8 cellular contexts compared by ENCODE assay signal in genomic region chr22:31944700-31945477, GRCh38. TPM values are rescaled to one million over a fixed set of nuclear protein-coding genes. Genes with fewer than 3 reads are reported as not detected.
DNase-seq lines count a peak whose midpoint lies in the region; ATAC-seq and TF ChIP-seq lines count a peak whose summit lies in the region.

No MANE protein-coding gene starts in this region.

- POLR2A ChIA-PET in CD8-positive, alpha-beta memory T cell (lab: Charles Lee), result interaction anchor here (1.8 to 3.9 kb wide), 2 partner anchors 268 to 283 kb away, joined by 4 to 16 read pairs; partner anchors contain the start of gene PISD
- POLR2A ChIA-PET in activated CD8-positive, alpha-beta T cell treated with anti-CD3 and anti-CD28 coated beads, Interleukin-2, amount 10 ng/mL, durations not matched to agents 7 days and 5 days (lab: Charles Lee), result no interaction called here

- H3K4me1 Mint-ChIP-seq in CD8-positive, alpha-beta memory T cell, result peaks cover 11 to 13% (median 13%) of the 10 kb centered on the region in 3 donors
- H3K4me1 Mint-ChIP-seq in activated CD8-positive, alpha-beta T cell treated with anti-CD3 and anti-CD28 coated beads, Interleukin-2, amount 10 ng/mL, durations not matched to agents 7 days and 5 days (ENCODE audit: low read depth), result peaks cover 39% of the 10 kb centered on the region
- H3K4me1 Mint-ChIP-seq in nephron progenitor cell, result peaks cover 15% of the 10 kb centered on the region

- peak overlapping the region in 3 of 7 donors; percentile 52 to 76 (median 65) for H3K4me3 Mint-ChIP-seq in CD8-positive, alpha-beta memory T cell
- H3K4me3 Mint-ChIP-seq in activated CD8-positive, alpha-beta T cell treated with anti-CD3 and anti-CD28 coated beads, Interleukin-2, amount 10 ng/mL, durations not matched to agents 7 days and 5 days, result peak overlapping the region; percentile 52
- peak overlapping the region; percentile 64 for H3K4me3 Mint-ChIP-seq in nephron progenitor cell

- no peaks in the 10 kb centered on the region for H3K36me3 ChIP-seq in CD8-positive, alpha-beta memory T cell (ENCODE audit: insufficient read depth, low read length)
- H3K36me3 ChIP-seq in HUES48 (ENCODE audit: control insufficient read depth, insufficient read depth, low read length) (peaks cover 45% of the 10 kb centered on the region), fibroblast of lung (ENCODE audit: control insufficient read depth, insufficient read depth, low read length) (peaks cover 2% of the 10 kb centered on the region), upper lobe of right lung (peaks cover 13% of the 10 kb centered on the region)

- CTCF ChIA-PET in CD8-positive, alpha-beta memory T cell (lab: Charles Lee), result interaction anchor here (1.4 to 2.1 kb wide), 5 partner anchors 12 to 281 kb away, joined by 3 to 9 read pairs (median 5); partner anchors contain the start of gene DEPDC5
- CTCF ChIA-PET in activated CD8-positive, alpha-beta T cell treated with anti-CD3 and anti-CD28 coated beads, Interleukin-2, amount 10 ng/mL, durations not matched to agents 7 days and 5 days (lab: Charles Lee), result interaction anchor here (2.2 to 7.2 kb wide), 2 partner anchors 25 to 281 kb away, joined by 12 to 89 read pairs; partner anchors contain the start of gene PISD

- intact Hi-C loops in upper lobe of right lung (cut with DNase I), result no loop called here

- H3K27me3 ChIP-seq in CD8-positive, alpha-beta memory T cell (ENCODE audit: insufficient read depth, low read length, poor library complexity, severe bottlenecking), result no peaks in the 10 kb centered on the region
- no peaks in the 10 kb centered on the region; the same call in 1 of the 2 replicates for H3K27me3 ChIP-seq in HUES48 (ENCODE audit: control insufficient read depth, insufficient read depth, low read length)
- H3K27me3 ChIP-seq in fibroblast of lung (ENCODE audit: control insufficient read depth, insufficient read depth, low read length), result no peaks in the 10 kb centered on the region
- H3K27me3 ChIP-seq in upper lobe of right lung, result no peaks in the 10 kb centered on the region

- H3K36me3 Mint-ChIP-seq in CD8-positive, alpha-beta memory T cell, result peaks cover 0 to 23% (median 3%) of the 10 kb centered on the region in 3 donors
- peaks cover 26% of the 10 kb centered on the region for H3K36me3 Mint-ChIP-seq in activated CD8-positive, alpha-beta T cell treated with anti-CD3 and anti-CD28 coated beads, Interleukin-2, amount 10 ng/mL, durations not matched to agents 7 days and 5 days (ENCODE audit: low read depth)
- H3K36me3 Mint-ChIP-seq in nephron progenitor cell (ENCODE audit: low read depth), result peaks cover 24% of the 10 kb centered on the region

- peak overlapping the region; percentile 96 for H3K9ac ChIP-seq in HUES48 (ENCODE audit: low read depth, low read length)
- H3K9ac ChIP-seq in fibroblast of lung (ENCODE audit: insufficient read depth, low read length), result peak overlapping the region; percentile 94

- peaks cover 24% of the 10 kb centered on the region for H3K4me1 ChIP-seq in CD8-positive, alpha-beta memory T cell (ENCODE audit: insufficient read depth, low read length)
- H3K4me1 ChIP-seq in HUES48 (ENCODE audit: control insufficient read depth, insufficient read depth, low read length), result peaks cover 21% of the 10 kb centered on the region
- peaks cover 7% of the 10 kb centered on the region for H3K4me1 ChIP-seq in fibroblast of lung (ENCODE audit: control insufficient read depth, extremely low read depth, insufficient read depth, low read length)
- H3K4me1 ChIP-seq in upper lobe of right lung, result peaks cover 36% of the 10 kb centered on the region

- H3K4me3 ChIP-seq in CD8-positive, alpha-beta memory T cell (ENCODE audit: low read length), result peak overlapping the region; percentile 69
- H3K4me3 ChIP-seq in HUES48 (ENCODE audit: low read depth, low read length) (peak overlapping the region; percentile 80), fibroblast of lung (replicated peaks in 1 of 4; ENCODE audit: control extremely low read depth in 1 of 4, insufficient read depth in 1 of 4, low read depth in 3 of 4, low read length in 4 of 4) (peak overlapping the region; percentile 95 to 99 (median 96)), upper lobe of right lung (peak overlapping the region; percentile 93)

- H4K20me1 ChIP-seq in fibroblast of lung (ENCODE audit: control insufficient read depth, extremely low read depth, insufficient read depth, low read length), result peaks cover 2% of the 10 kb centered on the region

- no peaks in the 10 kb centered on the region for H3K27me3 Mint-ChIP-seq in CD8-positive, alpha-beta memory T cell
- H3K27me3 Mint-ChIP-seq in activated CD8-positive, alpha-beta T cell treated with anti-CD3 and anti-CD28 coated beads, Interleukin-2, amount 10 ng/mL, durations not matched to agents 7 days and 5 days (ENCODE audit: low read depth), result no peaks in the 10 kb centered on the region
- peaks cover 6% of the 10 kb centered on the region for H3K27me3 Mint-ChIP-seq in nephron progenitor cell (ENCODE audit: low read depth, poor library complexity)

- peak in 1 of 2 donors; percentile 17 for TF ChIP-seq CTCF in fibroblast of lung (conservative IDR thresholded peaks at IDR 0.05 in 1 of 2, IDR thresholded peaks at IDR 0.05 in 1 of 2; ENCODE audit: low read depth in 1 of 2, low read length in 2 of 2)
- TF ChIP-seq CTCF in nephron progenitor cell (IDR thresholded peaks at IDR 0.05), result no peak
- TF ChIP-seq CTCF in upper lobe of right lung (IDR thresholded peaks at IDR 0.05), result peak; percentile 10

- H3K79me2 ChIP-seq in fibroblast of lung (ENCODE audit: control insufficient read depth, insufficient read depth, low read length), result peaks cover 54% of the 10 kb centered on the region

- H3K27ac Mint-ChIP-seq in CD8-positive, alpha-beta memory T cell, result peak overlapping the region in 2 of 8 donors; percentile 29 to 82
- H3K27ac Mint-ChIP-seq in activated CD8-positive, alpha-beta T cell treated with anti-CD3 and anti-CD28 coated beads, Interleukin-2, amount 10 ng/mL, durations not matched to agents 7 days and 5 days, result peak overlapping the region; percentile 49
- H3K27ac Mint-ChIP-seq in nephron progenitor cell, result no peak overlapping the region

- peak overlapping the region; percentile 89 for H3K27ac ChIP-seq in CD8-positive, alpha-beta memory T cell (ENCODE audit: low read depth, low read length)
- H3K27ac ChIP-seq in HUES48 (ENCODE audit: low read depth, low read length) (peak overlapping the region; percentile 97), fibroblast of lung (ENCODE audit: insufficient read depth, low read length) (peak overlapping the region; percentile 89), upper lobe of right lung (peak overlapping the region; percentile 94)

- DNase-seq in CD8-positive, alpha-beta memory T cell, result peak in 4 of 5 donors; percentile 28 to 70 (median 43)
- peak; percentile 37 for DNase-seq in activated CD8-positive, alpha-beta T cell treated with anti-CD3 and anti-CD28 coated beads, Interleukin-2, amount 10 ng/mL, durations not matched to agents 7 days and 5 days
- peak in 1 of 2 donors; percentile 12 for DNase-seq in fibroblast of lung (ENCODE audit: low read depth in 2 of 2)
- peak; percentile 33 for DNase-seq in nephron progenitor cell
- DNase-seq in upper lobe of right lung, result peak; percentile 83
- DNase-seq in NOMO-1 treated with dmso at 0.1 percent for 144 hours (lab: John Stamatoyannopoulos, UW; ENCODE audit: unreplicated experiment), result no peak

- no peaks in the 10 kb centered on the region for H3K9me3 ChIP-seq in CD8-positive, alpha-beta memory T cell (ENCODE audit: low read length)
- H3K9me3 ChIP-seq in HUES48 (ENCODE audit: control insufficient read depth, insufficient read depth, low read length) (no peaks in the 10 kb centered on the region), fibroblast of lung (ENCODE audit: control insufficient read depth, insufficient read depth, low read depth, low read length) (no peaks in the 10 kb centered on the region), upper lobe of right lung (no peaks in the 10 kb centered on the region)

- H3K9me3 Mint-ChIP-seq in CD8-positive, alpha-beta memory T cell, result no peaks in the 10 kb centered on the region
- H3K9me3 Mint-ChIP-seq in activated CD8-positive, alpha-beta T cell treated with anti-CD3 and anti-CD28 coated beads, Interleukin-2, amount 10 ng/mL, durations not matched to agents 7 days and 5 days (ENCODE audit: insufficient read depth), result no peaks in the 10 kb centered on the region
- H3K9me3 Mint-ChIP-seq in nephron progenitor cell, result no peaks in the 10 kb centered on the region

- H2AFZ ChIP-seq in fibroblast of lung (ENCODE audit: low read length), result peak overlapping the region; percentile 47

- ATAC-seq in GM21381 (IDR thresholded peaks at IDR 0.05; ENCODE audit: unreplicated experiment) (peak; percentile 25), upper lobe of right lung (peak; percentile 44)
- ATAC-seq in activated CD8-positive, alpha-beta T cell treated with anti-CD3 and anti-CD28 coated beads, Interleukin-2, amount 10 ng/mL, durations not matched to agents 7 days and 5 days, result peak; percentile 31

- H3K4me2 ChIP-seq in fibroblast of lung (ENCODE audit: extremely low read depth, insufficient read depth, low read length), result peak overlapping the region; percentile 98

RNA-seq across cellular contexts. Expression of gene YWHAH, which starts 0.6 kb away (rescaled TPM):
- total RNA-seq in CD8-positive, alpha-beta memory T cell, result 100 to 1,000 TPM; 185 to 198 TPM
- polyA plus RNA-seq in CD8-positive, alpha-beta memory T cell, result 113 TPM
- 100 to 1,000 TPM; 248 to 251 TPM for total RNA-seq in activated CD8-positive, alpha-beta T cell treated with anti-CD3 and anti-CD28 coated beads, Interleukin-2, amount 10 ng/mL, durations not matched to agents 7 days and 5 days
- total RNA-seq in fibroblast of lung (63.4 and 77.5 TPM in 2 replicates), upper lobe of right lung (154 TPM)
- polyA plus RNA-seq in fibroblast of lung, result 233 and 250 TPM in 2 replicates
- 179 and 182 TPM in 2 replicates for polyA plus RNA-seq in fibroblast of lung (2012)
- polyA minus RNA-seq in fibroblast of lung (ENCODE audit: low replicate concordance), result 110 and 123 TPM in 2 replicates
